Comparison of ENCODE assay signal across 7 cellular contexts in the genomic region with DNA sequence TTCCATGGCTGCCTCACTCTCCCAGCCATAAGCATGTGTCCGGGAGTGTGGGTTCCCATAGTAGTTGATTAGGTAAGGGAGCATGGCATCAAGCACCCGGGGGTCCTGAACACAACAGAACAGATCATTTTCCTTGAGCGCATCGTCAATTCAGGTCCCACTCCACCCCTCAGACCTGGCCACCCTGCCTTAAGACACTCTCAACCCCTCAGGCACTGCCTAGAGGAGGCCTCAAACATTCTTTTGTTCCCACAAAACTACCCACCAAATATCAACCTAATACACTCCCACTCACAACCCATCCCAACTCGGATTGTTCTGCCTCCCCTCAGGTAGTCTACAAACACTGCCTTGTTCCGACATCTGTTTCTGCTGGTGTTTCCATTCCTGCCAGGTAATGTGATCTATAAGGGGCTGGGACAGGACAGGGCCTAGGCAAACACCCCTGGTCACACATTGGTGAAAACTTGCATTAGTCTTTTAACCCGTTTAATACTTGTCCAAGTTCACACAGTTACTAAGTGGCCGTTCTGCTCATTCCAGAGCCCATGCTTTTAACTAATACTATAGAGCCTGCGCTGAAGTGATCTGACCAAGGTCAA. TPM values are rescaled to one million over a fixed set of nuclear protein-coding genes. Genes with fewer than 3 reads are reported as not detected.
DNase-seq lines count a peak whose midpoint lies in the region; ATAC-seq and TF ChIP-seq lines count a peak whose summit lies in the region.

No MANE protein-coding gene starts in this region.

- H3K9ac ChIP-seq in HCT116 (ENCODE audit: low read length) = peak overlapping the region; percentile 93

- no peaks in the 10 kb centered on the region for H3K27me3 ChIP-seq in HCT116 (ENCODE audit: insufficient read depth, low read length)
- no peaks in the 10 kb centered on the region for H3K27me3 ChIP-seq in gastroesophageal sphincter

- peak overlapping the region; percentile 94 for H3K4me2 ChIP-seq in HCT116 (ENCODE audit: low read length)

- no peak for TF ChIP-seq RAD21 in HCT116 (IDR thresholded peaks at IDR 0.05; ENCODE audit: low read depth)

- peak overlapping the region; percentile 83; the same call in 1 of the 2 replicates for H3K27ac ChIP-seq in HCT116 (ENCODE audit: low read depth, low read length)
- peak overlapping the region; percentile 97 for H3K27ac ChIP-seq in VCaP
- H3K27ac ChIP-seq in gastroesophageal sphincter = peak overlapping the region in 2 of 4 donors; percentile 88 to 89

- H3K4me1 ChIP-seq in HCT116 (ENCODE audit: control insufficient read depth in 1 of 2, insufficient read depth in 2 of 2, low read length in 2 of 2) = peaks cover 10 to 26% of the 10 kb centered on the region in 2 experiments
- peaks cover 0 to 41% (median 11%) of the 10 kb centered on the region in 3 donors for H3K4me1 ChIP-seq in gastroesophageal sphincter

- BruUV-seq in HCT116 (replicated peaks; lab: Mats Ljungman, UMichigan) = no TSS peak

- H3K4me3 ChIP-seq in HCT116 (replicated peaks in 1 of 2; ENCODE audit: low read depth in 1 of 2, low read length in 2 of 2) (peak overlapping the region; percentile 95), foreskin fibroblast (ENCODE audit: low read depth in 1 of 2, low read length in 2 of 2) (peak overlapping the region; percentile 76 to 89), skeletal muscle cell (ENCODE audit: low read depth, low read length) (peak overlapping the region; percentile 98), gastroesophageal sphincter (peak overlapping the region in 1 of 2 donors; percentile 65)

- no peak for TF ChIP-seq EP300 in gastroesophageal sphincter (IDR thresholded peaks at IDR 0.05)

- H3K36me3 ChIP-seq in HCT116 (ENCODE audit: control insufficient read depth in 1 of 2, insufficient read depth in 2 of 2, low read length in 2 of 2) (peaks cover 13% of the 10 kb centered on the region in 2 experiments; a peak in 3 of 4 replicates), gastroesophageal sphincter (peaks cover 0 to 56% of the 10 kb centered on the region in 2 donors)

- no peaks in the 10 kb centered on the region for H4K20me1 ChIP-seq in HCT116 (ENCODE audit: insufficient read depth)

- intact Hi-C loops in HCT116 (cut with micrococcal nuclease) = no loop called here

- RAD21 ChIA-PET in HCT116 (lab: Charles Lee; ENCODE audit: low non-redundant PET in 1 of 2, low total read pairs in 2 of 2, uncharacterized antibody in 2 of 2, unreplicated experiment in 2 of 2) = no interaction called here

- no peak overlapping the region for H2AFZ ChIP-seq in HCT116 (ENCODE audit: low read depth, low read length, poor library complexity, severe bottlenecking)

- TF ChIP-seq CTCF in HCT116 (IDR thresholded peaks at IDR 0.05 in 2 of 3, conservative IDR thresholded peaks at IDR 0.05 in 1 of 3; ENCODE audit: borderline replicate concordance in 1 of 3, insufficient read depth in 1 of 3, low read depth in 2 of 3, low read length in 2 of 3) (no peak), VCaP (conservative IDR thresholded peaks at IDR 0.05) (no peak), foreskin fibroblast (IDR thresholded peaks at IDR 0.05; ENCODE audit: low read depth, low read length) (no peak), gastroesophageal sphincter (IDR thresholded peaks at IDR 0.05) (no peak)

- TF ChIP-seq POLR2A in HCT116 (IDR thresholded peaks at IDR 0.05; ENCODE audit: borderline replicate concordance, extremely low read depth, insufficient read depth, insufficient read length) = no peak
- TF ChIP-seq POLR2A in gastroesophageal sphincter (IDR thresholded peaks at IDR 0.05) = no peak

- WGBS in gastroesophageal sphincter (ENCODE audit: low coverage in 1 of 2), 2 donors = 71 to 77% methylated on average over 3 to 6 of the region's 9 CpGs

- POLR2A ChIA-PET in HCT116 (lab: Charles Lee) = no interaction called here

- CTCF ChIA-PET in HCT116 (lab: Charles Lee) = no interaction called here

- DNase-seq in HCT116 (ENCODE audit: low read depth, low spot score) (no peak), foreskin fibroblast (no peak), skeletal muscle cell (ENCODE audit: low read depth) (no peak)
- no peak for DNase-seq in activated CD4-positive, alpha-beta T cell treated with anti-CD3 and anti-CD28 coated beads, Interleukin-2, amount 50 U/mL, for 4 hours

- no peak for ATAC-seq in HCT116
- no peak for ATAC-seq in GM18909 (IDR thresholded peaks at IDR 0.05; ENCODE audit: poor library complexity, unreplicated experiment)
- no peak for ATAC-seq in gastroesophageal sphincter

- H3K9me3 ChIP-seq in HCT116 (ENCODE audit: control insufficient read depth in 1 of 2, insufficient read depth in 1 of 2, low read depth in 1 of 2, low read length in 2 of 2) (no peaks in the 10 kb centered on the region), gastroesophageal sphincter (no peaks in the 10 kb centered on the region)

- peaks cover 40% of the 10 kb centered on the region for H3K79me2 ChIP-seq in HCT116 (ENCODE audit: insufficient read depth, low read length)

- no peaks in the 10 kb centered on the region for H3K9me2 ChIP-seq in HCT116 (ENCODE audit: insufficient read depth)

TF ChIP-seq in HCT116, 20 proteins besides CTCF, POLR2A, EP300 and RAD21:
- TF ChIP-seq EGR1 (IDR thresholded peaks at IDR 0.05; ENCODE audit: low read depth) = no peak
- TF ChIP-seq EZH2 (IDR thresholded peaks at IDR 0.05) = no peak
- no peak for TF ChIP-seq POLR2AphosphoS5 (IDR thresholded peaks at IDR 0.05; ENCODE audit: low read depth, low read length)
- TF ChIP-seq TCF7L2 (IDR thresholded peaks at IDR 0.05; ENCODE audit: borderline replicate concordance, extremely low read depth, insufficient read depth, insufficient read length) = no peak
- TF ChIP-seq SIN3A (IDR thresholded peaks at IDR 0.05; ENCODE audit: low read depth) = no peak
- no peak for TF ChIP-seq SP1 (IDR thresholded peaks at IDR 0.05; ENCODE audit: low read depth)
- TF ChIP-seq YY1 (IDR thresholded peaks at IDR 0.05; ENCODE audit: extremely low read depth, insufficient replicate concordance, low read depth, low read length) = no peak
- TF ChIP-seq CEBPB (IDR thresholded peaks at IDR 0.05; ENCODE audit: low read depth) = no peak
- TF ChIP-seq EZH2phosphoT487 (IDR thresholded peaks at IDR 0.05; ENCODE audit: borderline replicate concordance) = no peak
- TF ChIP-seq, protein P1, sequence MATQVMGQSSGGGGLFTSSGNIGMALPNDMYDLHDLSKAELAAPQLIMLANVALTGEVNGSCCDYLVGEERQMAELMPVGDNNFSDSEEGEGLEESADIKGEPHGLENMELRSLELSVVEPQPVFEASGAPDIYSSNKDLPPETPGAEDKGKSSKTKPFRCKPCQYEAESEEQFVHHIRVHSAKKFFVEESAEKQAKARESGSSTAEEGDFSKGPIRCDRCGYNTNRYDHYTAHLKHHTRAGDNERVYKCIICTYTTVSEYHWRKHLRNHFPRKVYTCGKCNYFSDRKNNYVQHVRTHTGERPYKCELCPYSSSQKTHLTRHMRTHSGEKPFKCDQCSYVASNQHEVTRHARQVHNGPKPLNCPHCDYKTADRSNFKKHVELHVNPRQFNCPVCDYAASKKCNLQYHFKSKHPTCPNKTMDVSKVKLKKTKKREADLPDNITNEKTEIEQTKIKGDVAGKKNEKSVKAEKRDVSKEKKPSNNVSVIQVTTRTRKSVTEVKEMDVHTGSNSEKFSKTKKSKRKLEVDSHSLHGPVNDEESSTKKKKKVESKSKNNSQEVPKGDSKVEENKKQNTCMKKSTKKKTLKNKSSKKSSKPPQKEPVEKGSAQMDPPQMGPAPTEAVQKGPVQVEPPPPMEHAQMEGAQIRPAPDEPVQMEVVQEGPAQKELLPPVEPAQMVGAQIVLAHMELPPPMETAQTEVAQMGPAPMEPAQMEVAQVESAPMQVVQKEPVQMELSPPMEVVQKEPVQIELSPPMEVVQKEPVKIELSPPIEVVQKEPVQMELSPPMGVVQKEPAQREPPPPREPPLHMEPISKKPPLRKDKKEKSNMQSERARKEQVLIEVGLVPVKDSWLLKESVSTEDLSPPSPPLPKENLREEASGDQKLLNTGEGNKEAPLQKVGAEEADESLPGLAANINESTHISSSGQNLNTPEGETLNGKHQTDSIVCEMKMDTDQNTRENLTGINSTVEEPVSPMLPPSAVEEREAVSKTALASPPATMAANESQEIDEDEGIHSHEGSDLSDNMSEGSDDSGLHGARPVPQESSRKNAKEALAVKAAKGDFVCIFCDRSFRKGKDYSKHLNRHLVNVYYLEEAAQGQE (IDR thresholded peaks at IDR 0.05; ENCODE audit: low read depth) = no peak

RNA-seq across cellular contexts. Expression of a gene that starts 1.4 kb away (rescaled TPM):
- total RNA-seq in HCT116 (2021; ENCODE audit: unreplicated experiment) (33.9 TPM), gastroesophageal sphincter (10 to 100 TPM; 16.8 to 40.0 (median 31.4) TPM)
- polyA plus RNA-seq in HCT116 (2012) = 16.2 and 21.6 TPM in 2 replicates

RNA-seq across cellular contexts. Expression of a gene that starts 1.4 kb away (rescaled TPM):
- total RNA-seq in HCT116 (2021; ENCODE audit: unreplicated experiment) (167 TPM), gastroesophageal sphincter (100 to 1,000 TPM; 158 to 312 (median 228) TPM)
- 257 TPM in 2 replicates for polyA plus RNA-seq in HCT116 (2012)

RNA-seq across cellular contexts. Expression of a gene that starts 33.1 kb away (rescaled TPM):
- total RNA-seq in HCT116 (2021; ENCODE audit: unreplicated experiment) = 333 TPM
- 304 and 307 TPM in 2 replicates for polyA plus RNA-seq in HCT116 (2012)
- total RNA-seq in gastroesophageal sphincter = 100 to 1,000 TPM in 2 of 4 donors, 10 to 100 TPM in 2; 43.8 to 131 (median 95.2) TPM

RNA-seq across cellular contexts. Expression of a gene that starts 33.1 kb away (rescaled TPM):
- total RNA-seq in HCT116 (2021; ENCODE audit: unreplicated experiment) (110 TPM), gastroesophageal sphincter (10 to 100 TPM; 18.9 to 36.3 (median 29.5) TPM)
- polyA plus RNA-seq in HCT116 (2012) = 48.6 and 49.1 TPM in 2 replicates

RNA-seq across cellular contexts. Expression of a gene that starts 44.3 kb away (rescaled TPM):
- total RNA-seq in HCT116 (2021; ENCODE audit: unreplicated experiment) = 234 TPM
- 186 and 203 TPM in 2 replicates for polyA plus RNA-seq in HCT116 (2012)
- 100 to 1,000 TPM; 159 to 369 (median 238) TPM for total RNA-seq in gastroesophageal sphincter
